In genomic region chr1:231337043-231337471, GRCh38 we compare ENCODE assay signal across 8 cellular contexts. TPM values are rescaled to one million over a fixed set of nuclear protein-coding genes. Genes with fewer than 3 reads are reported as not detected.
A peak's percentile ranks its signal among the peaks of the same experiment; 100 is the strongest.
DNase-seq lines count a peak whose midpoint lies in the region; ATAC-seq, FAIRE-seq and TF ChIP-seq lines count a peak whose summit lies in the region.

No MANE protein-coding gene starts in this region.

- peaks cover 61% of the 10 kb centered on the region for H3K4me1 Mint-ChIP-seq in activated CD8-positive, alpha-beta memory T cell treated with anti-CD3 and anti-CD28 coated beads, Interleukin-2, amount 10 ng/mL, durations not matched to agents 7 days and 5 days

- no peak for ATAC-seq in activated CD8-positive, alpha-beta memory T cell treated with anti-CD3 and anti-CD28 coated beads, Interleukin-2, amount 10 ng/mL, durations not matched to agents 7 days and 5 days

- no peak for FAIRE-seq in kidney (lab: Jason Lieb, UNC)

- H3K36me3 Mint-ChIP-seq in activated CD8-positive, alpha-beta memory T cell treated with anti-CD3 and anti-CD28 coated beads, Interleukin-2, amount 10 ng/mL, durations not matched to agents 7 days and 5 days = peaks cover 37% of the 10 kb centered on the region

- H3K27me3 ChIP-seq in ascending aorta (no peaks in the 10 kb centered on the region), stomach smooth muscle (ENCODE audit: control insufficient read depth in 1 of 2, insufficient read depth in 2 of 2, low read length in 2 of 2) (no peaks in the 10 kb centered on the region)

- peak overlapping the region; percentile 81 to 90 for H3K4me3 ChIP-seq in ascending aorta
- H3K4me3 ChIP-seq in kidney (ENCODE audit: low read length in 2 of 2) = peak overlapping the region; percentile 94 to 99
- peak overlapping the region; percentile 76 to 99 for H3K4me3 ChIP-seq in stomach smooth muscle (ENCODE audit: low read length in 2 of 2)

- CTCF ChIA-PET in activated CD8-positive, alpha-beta memory T cell treated with anti-CD3 and anti-CD28 coated beads, Interleukin-2, amount 10 ng/mL, durations not matched to agents 7 days and 5 days (lab: Charles Lee) = interaction anchor here (1.0 to 3.7 kb wide), 8 partner anchors 11 to 289 kb away, joined by 3 to 18 read pairs (median 3); no protein-coding TSS in a partner anchor

- H3K27me3 Mint-ChIP-seq in activated CD8-positive, alpha-beta memory T cell treated with anti-CD3 and anti-CD28 coated beads, Interleukin-2, amount 10 ng/mL, durations not matched to agents 7 days and 5 days = peaks cover 3% of the 10 kb centered on the region

- peak overlapping the region; percentile 97 for H3K4me3 Mint-ChIP-seq in activated CD8-positive, alpha-beta memory T cell treated with anti-CD3 and anti-CD28 coated beads, Interleukin-2, amount 10 ng/mL, durations not matched to agents 7 days and 5 days

- no peaks in the 10 kb centered on the region for H3K9me3 Mint-ChIP-seq in activated CD8-positive, alpha-beta memory T cell treated with anti-CD3 and anti-CD28 coated beads, Interleukin-2, amount 10 ng/mL, durations not matched to agents 7 days and 5 days (ENCODE audit: low read depth)

- intact Hi-C loops in ascending aorta (cut with DNase I) = loop anchor here (1.0 to 5.0 kb wide), 3 partner anchors 86 to 191 kb away; partner anchors contain the start of genes EGLN1, GNPAT and TSNAX
- intact Hi-C loops in kidney (cut with DNase I) = no loop called here

- TF ChIP-seq CTCF in ascending aorta (IDR thresholded peaks at IDR 0.05) = no peak
- no peak for TF ChIP-seq CTCF in kidney (IDR thresholded peaks at IDR 0.05; ENCODE audit: borderline replicate concordance, extremely low read depth, insufficient read depth)

- H3K27ac ChIP-seq in ascending aorta (peak overlapping the region; percentile 92 to 97), kidney (ENCODE audit: low read depth in 2 of 2, low read length in 2 of 2) (peak overlapping the region in 1 of 2 donors; percentile 88), stomach smooth muscle (ENCODE audit: low read length) (peak overlapping the region; percentile 97)

- H3K27ac Mint-ChIP-seq in activated CD8-positive, alpha-beta memory T cell treated with anti-CD3 and anti-CD28 coated beads, Interleukin-2, amount 10 ng/mL, durations not matched to agents 7 days and 5 days = peak overlapping the region; percentile 98

- H3K4me1 ChIP-seq in ascending aorta (peaks cover 8 to 40% of the 10 kb centered on the region in 2 donors), kidney (ENCODE audit: control insufficient read depth in 1 of 2, insufficient read depth in 1 of 2, low read depth in 1 of 2, low read length in 2 of 2) (peaks cover 13 to 26% of the 10 kb centered on the region in 2 donors), stomach smooth muscle (ENCODE audit: control insufficient read depth, insufficient read depth, low read length) (peaks cover 30% of the 10 kb centered on the region)

- H3K36me3 ChIP-seq in ascending aorta (peaks cover 0 to 6% of the 10 kb centered on the region in 2 donors), kidney (ENCODE audit: control insufficient read depth in 1 of 2, insufficient read depth in 2 of 2, low read length in 2 of 2) (no peaks in the 10 kb centered on the region), stomach smooth muscle (ENCODE audit: control insufficient read depth in 2 of 2, insufficient read depth in 2 of 2, low read length in 2 of 2) (peaks cover 0 to 3% of the 10 kb centered on the region in 2 donors)

- no peaks in the 10 kb centered on the region for H3K9me3 ChIP-seq in ascending aorta
- H3K9me3 ChIP-seq in kidney (ENCODE audit: control insufficient read depth in 1 of 2, low read length in 2 of 2) = no peaks in the 10 kb centered on the region
- no peaks in the 10 kb centered on the region for H3K9me3 ChIP-seq in stomach smooth muscle (ENCODE audit: control insufficient read depth in 2 of 2, low read length in 2 of 2)

- H3K9ac ChIP-seq in kidney (ENCODE audit: low read length in 2 of 2) = peak overlapping the region; percentile 61 to 88
- peak overlapping the region; percentile 83 to 100 for H3K9ac ChIP-seq in stomach smooth muscle (ENCODE audit: low read length in 2 of 2)

- DNase-seq in activated CD8-positive, alpha-beta memory T cell treated with anti-CD3 and anti-CD28 coated beads, Interleukin-2, amount 10 ng/mL, durations not matched to agents 7 days and 5 days = no peak
- DNase-seq in activated CD8-positive, alpha-beta memory T cell treated with anti-CD3 and anti-CD28 coated beads, Interleukin-2, amount 50 U/mL, for 4 hours = no peak
- DNase-seq in HK-2 (ENCODE audit: unreplicated experiment) (peak; percentile 26), ascending aorta (ENCODE audit: low spot score in 2 of 2) (peak in 1 of 2 donors; percentile 73), kidney (no peak), Ammon's horn (ENCODE audit: low spot score) (no peak), AML-193 (lab: John Stamatoyannopoulos, UW) (no peak)

RNA-seq across cellular contexts. Expression of gene EXOC8, which starts 0.6 kb away (rescaled TPM):
- total RNA-seq in activated CD8-positive, alpha-beta memory T cell treated with anti-CD3 and anti-CD28 coated beads, Interleukin-2, amount 10 ng/mL, durations not matched to agents 7 days and 5 days = 10 to 100 TPM; 18.8 to 19.3 TPM
- 9.9 TPM for total RNA-seq in ascending aorta
- total RNA-seq in kidney = 17.7 TPM
- polyA plus RNA-seq in kidney (ENCODE audit: insufficient read depth, low read depth, low replicate concordance) = 4.3 TPM

RNA-seq across cellular contexts. Expression of gene SPRTN, which starts 1.0 kb away (rescaled TPM):
- 10 to 100 TPM; 19.3 to 19.6 TPM for total RNA-seq in activated CD8-positive, alpha-beta memory T cell treated with anti-CD3 and anti-CD28 coated beads, Interleukin-2, amount 10 ng/mL, durations not matched to agents 7 days and 5 days
- total RNA-seq in ascending aorta = 52.6 TPM
- total RNA-seq in kidney = 8.9 TPM
- 5.3 TPM for polyA plus RNA-seq in kidney (ENCODE audit: insufficient read depth, low read depth, low replicate concordance)
